Comparison of ENCODE assay signal across 9 cellular contexts in the genomic region with DNA sequence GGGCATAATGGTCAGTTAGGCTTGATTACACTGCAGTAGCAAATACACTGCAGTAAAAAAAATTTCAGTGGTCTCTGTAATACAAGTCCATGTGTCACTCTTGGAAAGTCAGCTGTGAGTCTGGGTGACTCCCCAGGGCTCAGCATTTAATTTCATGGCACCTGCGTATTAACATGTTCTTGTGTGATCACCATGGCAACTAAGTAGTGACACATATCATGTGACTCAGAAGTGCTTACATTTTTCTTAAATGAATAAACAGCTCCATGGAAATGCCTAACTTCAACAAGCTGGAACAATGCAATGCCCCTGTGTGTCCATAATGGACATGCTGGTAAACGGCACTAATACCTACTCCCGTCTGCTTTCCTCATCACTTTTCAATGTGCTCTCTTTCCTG.
DNase-seq lines count a peak whose midpoint lies in the region; ATAC-seq and TF ChIP-seq lines count a peak whose summit lies in the region.
"Had no signal": no experiment of that assay in that cellular context is flagged by ENCODE, and none has a peak within 500 bp of the region (broad histone marks: within the 10 kb centered on the region; RNA-seq: fewer than 3 reads in every experiment).

No MANE protein-coding gene starts in this region.

- TF ChIP-seq POLR2A in GM18505 (IDR thresholded peaks at IDR 0.05; ENCODE audit: borderline replicate concordance, extremely low read depth, insufficient read depth, insufficient read length) = no peak

- H3K4me3 ChIP-seq in choroid plexus epithelial cell (ENCODE audit: low read depth, low read length) = no peak overlapping the region
- H3K4me3 ChIP-seq in skeletal muscle cell (ENCODE audit: low read depth, low read length) = no peak overlapping the region
- H3K4me3 ChIP-seq: heart right ventricle had no signal

- ATAC-seq in HG03432 (IDR thresholded peaks at IDR 0.05; ENCODE audit: unreplicated experiment) = no peak
- no peak for ATAC-seq in GM19324 (IDR thresholded peaks at IDR 0.05; ENCODE audit: low FRiP score, unreplicated experiment)
- no peak for ATAC-seq in GM18505 (IDR thresholded peaks at IDR 0.05; ENCODE audit: unreplicated experiment)
- ATAC-seq: heart right ventricle had no signal

- TF ChIP-seq CTCF in choroid plexus epithelial cell (conservative IDR thresholded peaks at IDR 0.05; ENCODE audit: low read depth, low read length) = no peak

- peak; percentile 59 for DNase-seq in H4 (ENCODE audit: low spot score)
- DNase-seq in NCI-H2171 (lab: John Stamatoyannopoulos, UW) = peak; percentile 62
- DNase-seq in choroid plexus epithelial cell (ENCODE audit: low read depth) = peak; percentile 52
- peak; percentile 26 for DNase-seq in skeletal muscle cell (ENCODE audit: low read depth)
- DNase-seq: activated naive CD4-positive, alpha-beta T cell treated with anti-CD3 and anti-CD28 coated beads, Interleukin-2, amount 50 U/mL, for 16 hours; heart right ventricle had no signal
